ENCODE assay signal across 8 cellular contexts in the genomic region with DNA sequence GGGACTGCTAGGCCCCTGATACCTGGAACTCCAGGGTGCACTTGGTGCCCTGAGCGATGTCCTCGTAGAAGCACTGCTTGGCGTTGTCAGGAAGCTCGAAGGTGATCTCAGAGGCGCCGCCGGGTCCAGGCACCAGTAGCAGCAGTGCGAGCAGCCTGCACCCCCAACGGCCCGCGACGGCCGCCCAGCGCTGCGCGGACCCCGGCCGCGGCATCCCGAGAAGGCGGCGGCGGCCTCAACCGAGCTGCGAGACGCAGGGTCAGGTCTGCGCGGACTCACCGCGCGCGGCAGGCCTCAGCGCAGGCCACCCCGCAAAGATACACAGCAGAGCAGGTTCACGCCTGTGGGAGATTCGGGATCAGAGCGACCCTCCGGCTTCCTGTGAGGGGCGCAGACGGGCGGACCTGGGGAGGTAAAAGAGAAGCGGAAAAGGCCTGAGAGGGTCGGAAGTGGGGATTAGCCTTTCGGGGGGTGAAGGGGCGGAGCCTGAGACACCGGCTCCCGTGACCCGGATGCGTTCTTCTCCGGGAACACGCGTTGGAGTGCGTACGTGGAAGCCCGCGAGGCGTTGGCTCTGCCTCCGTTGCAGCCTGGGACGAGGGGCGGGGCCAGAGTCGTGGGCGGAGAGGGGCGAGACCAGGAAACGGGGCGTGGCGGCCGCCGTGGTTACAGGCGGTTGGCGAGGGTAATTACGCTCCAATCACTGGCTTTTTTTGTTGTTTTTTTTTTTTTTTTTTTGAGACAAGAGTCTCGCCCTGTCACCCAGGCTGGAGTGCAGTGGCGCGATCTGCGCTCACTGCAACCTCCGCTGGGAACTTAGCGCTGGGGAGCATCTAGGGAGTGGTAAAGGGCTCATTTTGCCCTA. TPM values are rescaled to one million over a fixed set of nuclear protein-coding genes. Genes with fewer than 3 reads are reported as not detected.
DNase-seq lines count a peak whose midpoint lies in the region; FAIRE-seq and TF ChIP-seq lines count a peak whose summit lies in the region.

A gene (minus strand): TSS at position 458 of the 865 bp plus-strand sequence. CDS start 244 bp downstream, at position 214.

- peak within 1 kb of the TSS; percentile 98 for H3K9ac ChIP-seq in neuronal stem cell (ENCODE audit: low read depth, low read length, poor library complexity)

- H3K9me3 ChIP-seq in neuronal stem cell (replicated peaks in 1 of 2; ENCODE audit: control insufficient read depth in 2 of 2, insufficient read depth in 1 of 2, low read depth in 1 of 2, low read length in 2 of 2): no peaks in the 10 kb centered on the region

- no CpG with 5 or more reads among the region's 77 CpGs for WGBS in neuronal stem cell (ENCODE audit: extremely low coverage in 2 of 2, insufficient read length in 2 of 2, insufficient replicate concordance in 1 of 2), 2 donors

- no peak within 1 kb of the TSS for H2BK12ac ChIP-seq in neuronal stem cell (ENCODE audit: low read length)

- H3K18ac ChIP-seq in neuronal stem cell (ENCODE audit: low read length): peak within 1 kb of the TSS; percentile 97

- H4K8ac ChIP-seq in neuronal stem cell (ENCODE audit: low read depth, low read length): no peak within 1 kb of the TSS

- H3K23ac ChIP-seq in neuronal stem cell (ENCODE audit: low read depth, low read length, poor library complexity): peak within 1 kb of the TSS; percentile 86

- peak within 1 kb of the TSS; percentile 77 for H3K27ac ChIP-seq in neuronal stem cell (replicated peaks; ENCODE audit: low read length)

- peaks cover 0 to 33% of the 10 kb centered on the region in 2 donors for H3K36me3 ChIP-seq in neuronal stem cell (replicated peaks in 1 of 2; ENCODE audit: control insufficient read depth in 2 of 2, insufficient read depth in 2 of 2, low read length in 2 of 2)

- CTCF ChIA-PET in HEK293T (lab: Yijun Ruan, JAX): interaction anchor here (1.0 kb wide), 1 partner anchor 316 kb away, joined by 3 read pairs; no protein-coding TSS in a partner anchor

- H3K79me1 ChIP-seq in neuronal stem cell (ENCODE audit: low read depth, low read length): peaks cover 5% of the 10 kb centered on the region

- H2BK15ac ChIP-seq in neuronal stem cell (ENCODE audit: low read length): no peak within 1 kb of the TSS

- peak within 1 kb of the TSS; percentile 97 for H2AFZ ChIP-seq in neuronal stem cell (ENCODE audit: low read length)

- H2AK5ac ChIP-seq in neuronal stem cell (ENCODE audit: low read depth, low read length): peak within 1 kb of the TSS; percentile 38

- H3K14ac ChIP-seq in neuronal stem cell (ENCODE audit: low read length): peak within 1 kb of the TSS; percentile 44

- in situ Hi-C loops in SK-MEL-5 (cut with HindIII; ENCODE audit: low pct_unique_long_range_greater_than_20kb, low sequenced_read_pairs): no loop called here

- H4K91ac ChIP-seq in neuronal stem cell (ENCODE audit: low read depth, low read length, poor library complexity): no peak within 1 kb of the TSS

- peaks cover 2 to 13% of the 10 kb centered on the region in 2 donors for H3K4me1 ChIP-seq in neuronal stem cell (ENCODE audit: control insufficient read depth in 2 of 2, insufficient read depth in 1 of 2, low read depth in 1 of 2, low read length in 2 of 2)

- H3K4me2 ChIP-seq in neuronal stem cell (ENCODE audit: insufficient read depth, low read length, poor library complexity, severe bottlenecking): peak within 1 kb of the TSS; percentile 77

- POLR2A ChIA-PET in HEK293T (lab: Yijun Ruan, JAX): no interaction called here

- H2BK120ac ChIP-seq in neuronal stem cell (ENCODE audit: low read depth, low read length): peak within 1 kb of the TSS; percentile 27

- peak; percentile 82 for DNase-seq in GF-D8 (lab: John Stamatoyannopoulos, UW)
- peak; percentile 94 for DNase-seq in HEK293T (ENCODE audit: extremely low spot score)
- DNase-seq in MV-4-11 (lab: John Stamatoyannopoulos, UW): peak; percentile 98
- peak; percentile 98 for DNase-seq in SK-MEL-5 (ENCODE audit: low read depth, low spot score)
- peak; percentile 100 for DNase-seq in activated naive CD4-positive, alpha-beta T cell treated with Interleukin-2 at 50 U/mL for 16 hours
- peak; percentile 94 for DNase-seq in frontal cortex (ENCODE audit: low spot score in 2 of 2)
- peak; percentile 94 for DNase-seq in neuronal stem cell (ENCODE audit: low spot score)

- peak within 1 kb of the TSS; percentile 93 for H3K4ac ChIP-seq in neuronal stem cell (ENCODE audit: low read length)

- H3K4me3 ChIP-seq in neuronal stem cell (ENCODE audit: low read length in 2 of 2): peak within 1 kb of the TSS; percentile 88 to 100

- H2BK5ac ChIP-seq in neuronal stem cell (ENCODE audit: low read length): peak within 1 kb of the TSS; percentile 46

- peak; percentile 39 for FAIRE-seq in frontal cortex (lab: Jason Lieb, UNC)

- no peaks in the 10 kb centered on the region for H3K27me3 ChIP-seq in neuronal stem cell (ENCODE audit: control insufficient read depth in 3 of 3, insufficient read depth in 3 of 3, low read depth in 1 of 3, low read length in 3 of 3)

- TF ChIP-seq CTCF in subcutaneous adipose tissue (IDR thresholded peaks at IDR 0.05; ENCODE audit: low read depth): no peak

TF ChIP-seq in HEK293T, 16 proteins besides CTCF, POLR2A, EP300 and RAD21:
- TF ChIP-seq, protein P1, sequence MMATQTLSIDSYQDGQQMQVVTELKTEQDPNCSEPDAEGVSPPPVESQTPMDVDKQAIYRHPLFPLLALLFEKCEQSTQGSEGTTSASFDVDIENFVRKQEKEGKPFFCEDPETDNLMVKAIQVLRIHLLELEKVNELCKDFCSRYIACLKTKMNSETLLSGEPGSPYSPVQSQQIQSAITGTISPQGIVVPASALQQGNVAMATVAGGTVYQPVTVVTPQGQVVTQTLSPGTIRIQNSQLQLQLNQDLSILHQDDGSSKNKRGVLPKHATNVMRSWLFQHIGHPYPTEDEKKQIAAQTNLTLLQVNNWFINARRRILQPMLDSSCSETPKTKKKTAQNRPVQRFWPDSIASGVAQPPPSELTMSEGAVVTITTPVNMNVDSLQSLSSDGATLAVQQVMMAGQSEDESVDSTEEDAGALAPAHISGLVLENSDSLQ (IDR thresholded peaks at IDR 0.05): peak; percentile 43; the same call in 1 of the 2 replicates
- TF ChIP-seq ZNF384 (IDR thresholded peaks at IDR 0.05): peak; percentile 98
- TF ChIP-seq L3MBTL2 (conservative IDR thresholded peaks at IDR 0.05): peak; percentile 55; the same call in 1 of the 2 replicates
- TF ChIP-seq TARDBP (IDR thresholded peaks at IDR 0.05): peak; percentile 94
- TF ChIP-seq FOXM1 (IDR thresholded peaks at IDR 0.05; ENCODE audit: borderline replicate concordance): no peak
TF ChIP-seq in HEK293T: peak in this region for 4.

RNA-seq across cellular contexts. Expression of the gene that starts here (rescaled TPM):
- total RNA-seq in SK-MEL-5 (2014; rRNA removed; shearing (Covaris generic)): 101 and 105 TPM in 2 replicates
- 167 and 242 TPM in 2 replicates for polyA plus RNA-seq in SK-MEL-5 (2015; cell fraction: cytosol; rRNA removed)
- polyA plus RNA-seq in SK-MEL-5 (2015; cell fraction: nucleus; rRNA removed): 23.4 and 39.8 TPM in 2 replicates
- total RNA-seq in frontal cortex: 109 TPM
- polyA plus RNA-seq in neuronal stem cell (2013, experiment 1 of 2): 37.0 TPM
- polyA plus RNA-seq in neuronal stem cell (2013, experiment 2 of 2): 38.5 TPM
- 100 to 1,000 TPM in 1 of 4 donors, 10 to 100 TPM in 3; 75.1 to 141 (median 77.4) TPM for total RNA-seq in subcutaneous adipose tissue

Comparison
In these comparisons a context has a peak if more than half of its experiments do, and no peak if none do; other contexts are left out.
1. Peak in every context shown above with its lines: DNase-seq, H3K4me3 ChIP-seq and H3K27ac ChIP-seq.